Comparison of ENCODE assay signal across 2 cellular contexts in genomic region chr20:53578492-53579222, GRCh38.
TF ChIP-seq lines count a peak whose summit lies in the region.

No MANE protein-coding gene starts in this region.

TF ChIP-seq in SK-N-SH, 30 proteins besides CTCF, POLR2A, EP300 and RAD21 (continued from another document):
- TF ChIP-seq FOXM1 (IDR thresholded peaks at IDR 0.05; ENCODE audit: low read depth) (no peak), MAX (IDR thresholded peaks at IDR 0.05; ENCODE audit: low read depth) (peak; percentile 23; the same call in 1 of the 2 replicates), JUND (IDR thresholded peaks at IDR 0.05) (no peak)

TF ChIP-seq in GM12878, 131 proteins besides CTCF, POLR2A, EP300 and RAD21 (continued from another document and continues in another):
- 0 out of 2 replicates have a peak, but pooled peaks have one; percentile 37 for TF ChIP-seq PKNOX1 (IDR thresholded peaks at IDR 0.05)
- TF ChIP-seq NFXL1 (IDR thresholded peaks at IDR 0.05; ENCODE audit: borderline replicate concordance) = peak; percentile 73
- no peak for TF ChIP-seq ZNF207 (IDR thresholded peaks at IDR 0.05; ENCODE audit: borderline replicate concordance)
- no peak for TF ChIP-seq GABPA (IDR thresholded peaks at IDR 0.05; ENCODE audit: low read depth)
- TF ChIP-seq RUNX3 (IDR thresholded peaks at IDR 0.05; ENCODE audit: low read length) = peak; percentile 47
- TF ChIP-seq ZNF622 (IDR thresholded peaks at IDR 0.05) = no peak
- no peak for TF ChIP-seq MEF2A (IDR thresholded peaks at IDR 0.05; ENCODE audit: insufficient read depth, low read depth, low read length)
- no peak for TF ChIP-seq RAD51 (IDR thresholded peaks at IDR 0.05)
- no peak; the same call in 1 of the 2 replicates for TF ChIP-seq CHD1 (IDR thresholded peaks at IDR 0.05; ENCODE audit: low read depth, low read length)
- peak; percentile 9; the same call in 1 of the 2 replicates for TF ChIP-seq ZBTB33 (IDR thresholded peaks at IDR 0.05)
- no peak for TF ChIP-seq BACH1 (IDR thresholded peaks at IDR 0.05; ENCODE audit: borderline replicate concordance)
- TF ChIP-seq MLLT1 (IDR thresholded peaks at IDR 0.05) = peak; percentile 74
- 0 out of 2 replicates have a peak, but pooled peaks have one; percentile 34 for TF ChIP-seq CBX5 (IDR thresholded peaks at IDR 0.05; ENCODE audit: low read depth)
- no peak for TF ChIP-seq IRF3 (IDR thresholded peaks at IDR 0.05)
- no peak for TF ChIP-seq STAT1 (conservative IDR thresholded peaks at IDR 0.05)
- TF ChIP-seq STAT3 (IDR thresholded peaks at IDR 0.05; ENCODE audit: low read depth, low read length) = no peak
- no peak for TF ChIP-seq TAF1 (IDR thresholded peaks at IDR 0.05; ENCODE audit: borderline replicate concordance, low read depth, low read length)
- peak; percentile 64; the same call in 1 of the 2 replicates for TF ChIP-seq FOXM1 (IDR thresholded peaks at IDR 0.05; ENCODE audit: low read depth, low read length)
- no peak for TF ChIP-seq ZNF217 (IDR thresholded peaks at IDR 0.05)
- TF ChIP-seq USF2 (IDR thresholded peaks at IDR 0.05; ENCODE audit: borderline replicate concordance, low read depth, low read length) = no peak
- TF ChIP-seq BCLAF1 (IDR thresholded peaks at IDR 0.05) = no peak
- 0 out of 2 replicates have a peak, but pooled peaks have one; percentile 9 for TF ChIP-seq ATF7 (IDR thresholded peaks at IDR 0.05; ENCODE audit: low read depth)
- TF ChIP-seq POU2F2 (IDR thresholded peaks at IDR 0.05; ENCODE audit: borderline replicate concordance, low read depth, low read length) = no peak; the same call in 2 of the 3 replicates
- no peak for TF ChIP-seq MAX (IDR thresholded peaks at IDR 0.05; ENCODE audit: low read depth, low read length)
- TF ChIP-seq IKZF2 (IDR thresholded peaks at IDR 0.05) = peak in 1 of 2 experiments; percentile 64; a peak in 2 of 4 replicates
- TF ChIP-seq PRDM15 (CRISPR knock-in tag; IDR thresholded peaks at IDR 0.05) = no peak
- peak; percentile 86 for TF ChIP-seq RB1 (IDR thresholded peaks at IDR 0.05; ENCODE audit: borderline replicate concordance)
- TF ChIP-seq PML (IDR thresholded peaks at IDR 0.05; ENCODE audit: low read length) = 0 out of 2 replicates have a peak, but pooled peaks have one; percentile 49
- peak in 1 of 2 experiments; percentile 100; a peak in 2 of 4 replicates for TF ChIP-seq ETV6 (conservative IDR thresholded peaks at IDR 0.05 in 1 of 2, IDR thresholded peaks at IDR 0.05 in 1 of 2; ENCODE audit: borderline replicate concordance in 1 of 2, low read depth in 1 of 2)
- TF ChIP-seq NR2C2 (IDR thresholded peaks at IDR 0.05; ENCODE audit: borderline replicate concordance, control insufficient read depth, insufficient read length, low read depth) = no peak
- no peak for TF ChIP-seq TARDBP (IDR thresholded peaks at IDR 0.05; ENCODE audit: borderline replicate concordance)
- TF ChIP-seq IKZF1 (conservative IDR thresholded peaks at IDR 0.05) = peak; percentile 53; the same call in 1 of the 2 replicates
- no peak for TF ChIP-seq DPF2 (IDR thresholded peaks at IDR 0.05)
- no peak for TF ChIP-seq HDAC6 (IDR thresholded peaks at IDR 0.05; ENCODE audit: unreplicated experiment)
- TF ChIP-seq SMC3 (IDR thresholded peaks at IDR 0.05; ENCODE audit: borderline replicate concordance, low read length) = peak; percentile 84
- 0 out of 2 replicates have a peak, but pooled peaks have one; percentile 40 for TF ChIP-seq EED (IDR thresholded peaks at IDR 0.05; ENCODE audit: low read depth)
- no peak for TF ChIP-seq CHD2 (IDR thresholded peaks at IDR 0.05; ENCODE audit: borderline replicate concordance, low read depth, low read length)
- TF ChIP-seq CBFB (IDR thresholded peaks at IDR 0.05; ENCODE audit: low read depth) = no peak
- no peak for TF ChIP-seq TCF12 (IDR thresholded peaks at IDR 0.05; ENCODE audit: low read depth, low read length)
- peak; percentile 46; the same call in 1 of the 2 replicates for TF ChIP-seq POLR2AphosphoS5 (IDR thresholded peaks at IDR 0.05; ENCODE audit: low read length)
- TF ChIP-seq NKRF (conservative IDR thresholded peaks at IDR 0.05) = peak; percentile 38; the same call in 1 of the 2 replicates
- TF ChIP-seq KLF5 (IDR thresholded peaks at IDR 0.05; ENCODE audit: partially characterized antibody) = no peak
- peak; percentile 14; the same call in 1 of the 2 replicates for TF ChIP-seq RELB (IDR thresholded peaks at IDR 0.05; ENCODE audit: low read depth)
